In the genomic region with DNA sequence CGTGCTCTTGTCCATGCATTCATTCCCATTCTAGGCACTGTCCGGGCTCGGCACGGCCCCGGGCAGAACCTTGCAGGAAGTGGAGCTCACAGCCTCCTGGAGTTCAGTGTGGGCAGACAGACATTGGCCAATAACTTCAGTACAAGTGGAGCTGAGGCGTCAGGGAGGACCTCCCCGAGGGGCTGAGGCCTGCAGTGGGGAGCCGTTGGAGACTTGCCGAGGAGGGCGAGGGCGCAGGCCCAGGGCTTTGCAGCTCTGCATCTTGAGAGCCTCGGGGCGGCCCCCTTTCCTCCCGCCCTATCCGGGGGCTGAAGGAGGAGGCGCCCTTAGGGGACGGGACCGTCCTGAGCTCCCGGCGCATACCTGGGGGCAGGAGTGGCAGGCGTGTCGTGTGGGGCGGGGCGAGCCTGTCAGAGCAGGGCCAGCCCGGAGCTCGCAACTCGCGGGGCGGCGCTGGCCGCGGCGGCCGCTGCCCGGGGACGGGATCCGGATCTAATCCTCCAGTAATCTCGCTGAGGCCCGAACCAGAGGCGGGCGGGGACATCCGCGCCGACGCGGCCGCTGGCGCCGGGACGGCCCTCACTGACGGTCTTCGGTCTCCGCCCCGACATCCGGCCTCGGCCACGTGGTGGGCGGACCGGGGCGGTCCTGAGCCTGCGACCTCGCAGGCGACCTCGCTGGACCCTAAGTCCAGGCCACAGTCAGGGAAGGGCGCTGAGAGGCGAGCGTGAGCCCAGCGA, we compare ENCODE assay signal across 8 cellular contexts. TPM values are rescaled to one million over a fixed set of nuclear protein-coding genes. Genes with fewer than 3 reads are reported as not detected.
DNase-seq lines count a peak whose midpoint lies in the region; ATAC-seq and TF ChIP-seq lines count a peak whose summit lies in the region.

ACY1 (plus strand) TSS at position 698 of the 740 bp plus-strand sequence. CDS start 530 bp downstream, outside the sequence.

- intact Hi-C loops in activated CD4-positive, alpha-beta memory T cell treated with anti-CD3 and anti-CD28 coated beads for 36 hours (cut with micrococcal nuclease): loop anchor here (1.0 to 5.0 kb wide), 3 partner anchors 8 to 74 kb away; partner anchors contain the start of genes ABHD14A, DUSP7 and RPL29
- intact Hi-C loops in lower lobe of right lung (cut with DNase I): no loop called here

- no peaks in the 10 kb centered on the region for H3K27me3 Mint-ChIP-seq in activated CD4-positive, alpha-beta memory T cell treated with anti-CD3 and anti-CD28 coated beads for 36 hours

- peak within 1 kb of the TSS; percentile 88 for H3K4me3 Mint-ChIP-seq in activated CD4-positive, alpha-beta memory T cell treated with anti-CD3 and anti-CD28 coated beads for 36 hours

- peak; percentile 80 for TF ChIP-seq POLR2A in GM15510 (IDR thresholded peaks at IDR 0.05; ENCODE audit: borderline replicate concordance, extremely low read depth, insufficient read length)

- POLR2A ChIA-PET in activated CD4-positive, alpha-beta memory T cell treated with anti-CD3 and anti-CD28 coated beads for 36 hours (lab: Charles Lee): interaction anchor here (0.6 to 3.2 kb wide), 10 partner anchors 9 to 171 kb away, joined by 3 to 45 read pairs (median 9); partner anchors contain the start of genes ABHD14A, ABHD14B, PARP3 and PCBP4

- H3K36me3 Mint-ChIP-seq in activated CD4-positive, alpha-beta memory T cell treated with anti-CD3 and anti-CD28 coated beads for 36 hours: no peaks in the 10 kb centered on the region

- peak; percentile 68 for ATAC-seq in HG02884 (IDR thresholded peaks at IDR 0.05; ENCODE audit: unreplicated experiment)
- ATAC-seq in lower lobe of right lung: peak; percentile 94 to 95

- H3K27me3 ChIP-seq in lower lobe of right lung (ENCODE audit: low read depth): no peaks in the 10 kb centered on the region

- H3K36me3 ChIP-seq in lower lobe of right lung: no peaks in the 10 kb centered on the region

- H3K9me3 Mint-ChIP-seq in activated CD4-positive, alpha-beta memory T cell treated with anti-CD3 and anti-CD28 coated beads for 36 hours: no peaks in the 10 kb centered on the region

- peak within 1 kb of the TSS; percentile 68 for H3K4me3 ChIP-seq in lower lobe of right lung

- H3K4me1 ChIP-seq in lower lobe of right lung: peaks cover 25% of the 10 kb centered on the region

- DNase-seq in NCI-H526 (lab: John Stamatoyannopoulos, UW) (peak; percentile 66 to 83), ecto neural progenitor cell (ENCODE audit: low spot score) (peak; percentile 94), lower lobe of right lung (peak; percentile 93)
- DNase-seq in activated CD4-positive, alpha-beta memory T cell treated with anti-CD3 and anti-CD28 coated beads for 36 hours: peak; percentile 85
- DNase-seq in stimulated activated CD4-positive, alpha-beta T cell treated with anti-CD3 and anti-CD28 coated beads, TNF-alpha, amount 100 ng/mL, for 24 hours (ENCODE audit: low read depth in 3 of 3): peak; percentile 46 to 85 (median 64)

- H3K4me1 Mint-ChIP-seq in activated CD4-positive, alpha-beta memory T cell treated with anti-CD3 and anti-CD28 coated beads for 36 hours (ENCODE audit: low read depth): peaks cover 28% of the 10 kb centered on the region

- H3K27ac ChIP-seq in 22Rv1 (peak within 1 kb of the TSS; percentile 99), lower lobe of right lung (peak within 1 kb of the TSS; percentile 95)

- peak; percentile 52; the same call in 1 of the 2 replicates for TF ChIP-seq CTCF in 22Rv1 (IDR thresholded peaks at IDR 0.05)
- TF ChIP-seq CTCF in lower lobe of right lung (IDR thresholded peaks at IDR 0.05): no peak

- H3K27ac Mint-ChIP-seq in activated CD4-positive, alpha-beta memory T cell treated with anti-CD3 and anti-CD28 coated beads for 36 hours: peak within 1 kb of the TSS; percentile 88

- CTCF ChIA-PET in activated CD4-positive, alpha-beta memory T cell treated with anti-CD3 and anti-CD28 coated beads for 36 hours (lab: Charles Lee): interaction anchor here (0.8 to 4.0 kb wide), 16 partner anchors 9 to 237 kb away, joined by 3 to 55 read pairs (median 4); partner anchors contain the start of genes ABHD14A, ABHD14B, PARP3 and PCBP4

- H3K9me3 ChIP-seq in lower lobe of right lung: no peaks in the 10 kb centered on the region

RNA-seq across cellular contexts. Expression of gene ACY1, which starts in this region (rescaled TPM):
- 10 to 100 TPM; 53.1 to 59.2 TPM for total RNA-seq in activated CD4-positive, alpha-beta memory T cell treated with anti-CD3 and anti-CD28 coated beads for 36 hours
- 20.6 TPM for total RNA-seq in lower lobe of right lung

Comparison
In these comparisons a context has a peak if more than half of its experiments do, and no peak if none do; other contexts are left out.
1. Peak in every context shown above with its lines: DNase-seq, ATAC-seq, H3K4me3 ChIP-seq and H3K27ac ChIP-seq.